ENCODE assay signal across 7 cellular contexts in genomic region chr9:136245194-136246150, GRCh38. TPM values are rescaled to one million over a fixed set of nuclear protein-coding genes. Genes with fewer than 3 reads are reported as not detected.
DNase-seq lines count a peak whose midpoint lies in the region; ATAC-seq and TF ChIP-seq lines count a peak whose summit lies in the region.

TSS of gene QSOX2 (minus strand) at chr9:136245812. CDS start at chr9:136245803, 9 bp downstream.

- no peaks in the 10 kb centered on the region for H3K9me3 Mint-ChIP-seq in activated CD4-positive, alpha-beta T cell treated with anti-CD3 and anti-CD28 coated beads, Interleukin-2, amount 10 ng/mL, durations not matched to agents 24 days and 14 days

- DNase-seq in NCI-H510A (lab: John Stamatoyannopoulos, UW): peak; percentile 49
- DNase-seq in activated CD4-positive, alpha-beta T cell treated with anti-CD3 and anti-CD28 coated beads, Interleukin-2, amount 10 ng/mL, durations not matched to agents 24 days and 14 days: peak; percentile 95
- DNase-seq in colonic mucosa: peak; percentile 82
- peak; percentile 90 for DNase-seq in left kidney (ENCODE audit: low read depth, low spot score)
- peak; percentile 86 to 87 for DNase-seq in stimulated activated CD4-positive, alpha-beta T cell treated with anti-CD3 and anti-CD28 coated beads, Interleukin-1b, Interleukin-23, amount 100 ng/mL, for 4 hours (ENCODE audit: low read depth in 2 of 2)

- H3K4me1 Mint-ChIP-seq in activated CD4-positive, alpha-beta T cell treated with anti-CD3 and anti-CD28 coated beads, Interleukin-2, amount 10 ng/mL, durations not matched to agents 24 days and 14 days: peaks cover 31% of the 10 kb centered on the region

- peaks cover 3% of the 10 kb centered on the region for H3K27me3 ChIP-seq in colonic mucosa

- H3K4me3 Mint-ChIP-seq in activated CD4-positive, alpha-beta T cell treated with anti-CD3 and anti-CD28 coated beads, Interleukin-2, amount 10 ng/mL, durations not matched to agents 24 days and 14 days: peak within 1 kb of the TSS; percentile 92

- no peak for TF ChIP-seq CTCF in colonic mucosa (IDR thresholded peaks at IDR 0.05)

- H3K9me3 ChIP-seq in colonic mucosa: no peaks in the 10 kb centered on the region

- no peaks in the 10 kb centered on the region for H3K36me3 ChIP-seq in colonic mucosa

- peak; percentile 51 for ATAC-seq in GM18502 (IDR thresholded peaks at IDR 0.05; ENCODE audit: poor library complexity, unreplicated experiment)
- ATAC-seq in HG03097 (IDR thresholded peaks at IDR 0.05; ENCODE audit: low FRiP score, unreplicated experiment): peak; percentile 46

- H3K4me1 ChIP-seq in colonic mucosa: no peaks in the 10 kb centered on the region

- intact Hi-C loops in activated CD4-positive, alpha-beta T cell treated with anti-CD3 and anti-CD28 coated beads, Interleukin-2, amount 10 ng/mL, durations not matched to agents 24 days and 14 days (cut with micrococcal nuclease): loop anchor here (2.0 to 10.0 kb wide), 3 partner anchors 167 to 281 kb away; partner anchors contain the start of genes ENTR1, PMPCA, SEC16A and UBAC1
- intact Hi-C loops in colonic mucosa (cut with DNase I): no loop called here

- H3K27me3 Mint-ChIP-seq in activated CD4-positive, alpha-beta T cell treated with anti-CD3 and anti-CD28 coated beads, Interleukin-2, amount 10 ng/mL, durations not matched to agents 24 days and 14 days: peaks cover 4% of the 10 kb centered on the region

- peak within 1 kb of the TSS; percentile 93 for H3K27ac Mint-ChIP-seq in activated CD4-positive, alpha-beta T cell treated with anti-CD3 and anti-CD28 coated beads, Interleukin-2, amount 10 ng/mL, durations not matched to agents 24 days and 14 days

- no peak within 1 kb of the TSS for H3K27ac ChIP-seq in colonic mucosa

- peak within 1 kb of the TSS; percentile 81 for H3K4me3 ChIP-seq in colonic mucosa

- H3K36me3 Mint-ChIP-seq in activated CD4-positive, alpha-beta T cell treated with anti-CD3 and anti-CD28 coated beads, Interleukin-2, amount 10 ng/mL, durations not matched to agents 24 days and 14 days (ENCODE audit: low read depth): peaks cover 8% of the 10 kb centered on the region

- H3K9ac ChIP-seq in colonic mucosa (ENCODE audit: low read depth in 2 of 2, low read length in 2 of 2): peak within 1 kb of the TSS in 1 of 2 donors; percentile 66

RNA-seq across cellular contexts. Expression of gene QSOX2, which starts in this region (rescaled TPM):
- total RNA-seq in activated CD4-positive, alpha-beta T cell treated with anti-CD3 and anti-CD28 coated beads, Interleukin-2, amount 10 ng/mL, durations not matched to agents 24 days and 14 days: 26.4 and 28.0 TPM in 2 replicates
- total RNA-seq in colonic mucosa: 10 to 100 TPM in 1 of 2 donors, 1 to 10 TPM in 1; 4.9 to 12.0 TPM
